15 cellular contexts compared by ENCODE assay signal in the genomic region with DNA sequence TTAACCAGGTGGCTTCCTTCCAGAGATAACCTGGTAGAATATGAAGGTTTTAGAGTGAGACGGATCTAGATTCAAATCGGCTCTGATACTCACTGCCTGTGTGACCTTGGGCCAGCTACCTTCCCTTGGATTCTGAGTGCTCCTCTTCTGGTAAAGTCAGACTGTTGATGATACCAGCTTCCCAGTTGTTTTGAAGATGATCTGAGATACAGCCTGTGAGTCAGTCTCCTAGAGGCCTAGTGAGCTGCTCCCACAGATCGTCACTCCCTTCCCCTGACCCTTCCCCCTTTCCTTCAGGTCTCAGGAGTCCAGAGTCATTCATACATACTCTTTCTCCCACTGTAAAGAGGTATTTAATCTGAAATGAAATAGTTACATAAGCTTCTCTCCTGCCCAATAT.
"Had no signal": no experiment of that assay in that cellular context is flagged by ENCODE, and none has a peak within 500 bp of the region (broad histone marks: within the 10 kb centered on the region; RNA-seq: fewer than 3 reads in every experiment).

No MANE protein-coding gene starts in this region.

- H3K4me3 ChIP-seq: adrenal gland, left lung, neural progenitor cell, stomach, thoracic aorta had no signal

- DNase-seq: activated CD4-positive, alpha-beta T cell treated with anti-CD3 and anti-CD28 coated beads for 48 hours; activated CD8-positive, alpha-beta memory T cell treated with anti-CD3 and anti-CD28 coated beads for 24 hours; activated naive CD4-positive, alpha-beta T cell treated with anti-CD3 and anti-CD28 coated beads, Interleukin-2, amount 50 U/mL, for 16 hours; activated T-cell treated with anti-CD3 and anti-CD28 coated beads for 4 hours; effector memory CD4-positive, alpha-beta T cell; immature natural killer cell; left lung; small intestine; stomach had no signal

- H3K27ac ChIP-seq: adrenal gland, left lung, neural progenitor cell, stomach, thoracic aorta had no signal

- ATAC-seq: left lung, WTC11 had no signal

- H3K36me3 ChIP-seq: adrenal gland, left lung, neural progenitor cell, stomach, thoracic aorta had no signal

- H3K27me3 ChIP-seq: adrenal gland, neural progenitor cell had no signal

- H3K4me1 ChIP-seq: left lung, stomach had no signal

- H3K9me3 Mint-ChIP-seq: activated T-helper 2 cell treated with anti-CD3 and anti-CD28 coated beads, Interferon-gamma antibody, Interleukin-2, Interleukin-4, amounts not matched to agents 10 μg/mL and 5 μg/mL and 100 μg/mL, durations not matched to agents 14 hours and 24 hours and 36 hours; brain; immature natural killer cell; neural progenitor cell; WTC11 had no signal

- H3K36me3 Mint-ChIP-seq: brain, immature natural killer cell, neural progenitor cell, WTC11 had no signal

- H3K27ac Mint-ChIP-seq: activated T-helper 2 cell treated with anti-CD3 and anti-CD28 coated beads, Interferon-gamma antibody, Interleukin-2, Interleukin-4, amounts not matched to agents 10 μg/mL and 5 μg/mL and 100 μg/mL, durations not matched to agents 14 hours and 24 hours and 36 hours; immature natural killer cell; neural progenitor cell; WTC11 had no signal

- H3K4me3 Mint-ChIP-seq: brain, immature natural killer cell, neural progenitor cell, WTC11 had no signal

- H3K9me3 ChIP-seq: adrenal gland, left lung, stomach, thoracic aorta had no signal
